1 cellular context compared by ENCODE assay signal in the genomic region with DNA sequence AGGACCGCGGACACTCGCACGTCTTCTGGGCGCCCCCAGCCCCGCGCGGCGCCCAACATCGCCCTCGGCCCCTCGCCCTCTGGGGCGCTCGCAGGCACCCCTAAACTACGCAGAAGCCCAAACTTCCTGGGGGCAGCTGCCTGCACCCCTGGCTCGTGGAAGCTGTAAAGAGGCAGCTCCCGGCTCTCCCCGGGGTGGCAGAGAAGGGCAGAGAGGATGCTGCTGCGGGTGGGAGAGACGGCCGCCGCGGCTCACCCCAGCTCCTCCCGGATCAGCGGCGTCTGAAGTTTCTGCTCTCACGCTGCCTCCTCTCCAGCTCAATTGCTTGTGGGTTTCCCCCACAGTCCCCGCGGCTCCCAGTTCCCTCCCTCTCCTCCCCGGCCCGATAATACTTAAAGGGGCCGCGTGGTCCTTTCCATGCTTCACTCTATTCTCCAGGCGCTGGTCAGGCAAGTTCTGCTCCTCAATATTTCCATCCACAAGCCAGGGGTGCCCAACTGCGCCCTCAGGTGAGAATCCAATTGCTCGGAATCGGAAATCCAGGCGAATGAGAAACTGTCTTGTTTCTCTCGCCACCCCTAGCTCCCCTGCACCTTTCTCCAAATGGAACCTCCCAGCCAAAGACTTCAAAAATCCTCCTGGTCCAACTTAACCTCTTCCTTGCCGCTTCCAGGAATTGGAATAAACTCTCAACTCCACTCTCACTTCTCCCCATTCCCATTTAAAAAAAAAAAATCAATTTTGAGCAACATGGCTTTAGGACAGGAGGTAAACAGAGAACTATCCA.
TF ChIP-seq lines count a peak whose summit lies in the region.

No MANE protein-coding gene starts in this region.

TF ChIP-seq in HepG2, 621 proteins besides CTCF, POLR2A, EP300 and RAD21 (continued from another document and continues in another):
- no peak for TF ChIP-seq MBNL3 (CRISPR knock-in tag; conservative IDR thresholded peaks at IDR 0.05)
- no peak for TF ChIP-seq SYNCRIP (IDR thresholded peaks at IDR 0.05; ENCODE audit: insufficient read depth, low read depth, low read length)
- TF ChIP-seq ZSCAN31 (CRISPR knock-in tag; IDR thresholded peaks at IDR 0.05; ENCODE audit: low read depth) = no peak
- TF ChIP-seq MED13 (CRISPR knock-in tag; IDR thresholded peaks at IDR 0.05) = 0 out of 2 replicates have a peak, but pooled peaks have one; percentile 8
- TF ChIP-seq, protein P1, sequence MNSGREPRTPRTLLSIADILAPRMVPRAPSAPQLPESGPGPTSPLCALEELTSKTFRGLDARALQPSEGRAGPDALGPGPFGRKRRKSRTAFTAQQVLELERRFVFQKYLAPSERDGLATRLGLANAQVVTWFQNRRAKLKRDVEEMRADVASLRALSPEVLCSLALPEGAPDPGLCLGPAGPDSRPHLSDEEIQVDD (CRISPR knock-in tag; IDR thresholded peaks at IDR 0.05; ENCODE audit: borderline replicate concordance) = no peak
- TF ChIP-seq ZMYM2 (CRISPR knock-in tag; IDR thresholded peaks at IDR 0.05) = no peak
- no peak for TF ChIP-seq TAF15 (IDR thresholded peaks at IDR 0.05; ENCODE audit: low read depth, low read length, poor library complexity, severe bottlenecking)
- TF ChIP-seq, protein P2, sequence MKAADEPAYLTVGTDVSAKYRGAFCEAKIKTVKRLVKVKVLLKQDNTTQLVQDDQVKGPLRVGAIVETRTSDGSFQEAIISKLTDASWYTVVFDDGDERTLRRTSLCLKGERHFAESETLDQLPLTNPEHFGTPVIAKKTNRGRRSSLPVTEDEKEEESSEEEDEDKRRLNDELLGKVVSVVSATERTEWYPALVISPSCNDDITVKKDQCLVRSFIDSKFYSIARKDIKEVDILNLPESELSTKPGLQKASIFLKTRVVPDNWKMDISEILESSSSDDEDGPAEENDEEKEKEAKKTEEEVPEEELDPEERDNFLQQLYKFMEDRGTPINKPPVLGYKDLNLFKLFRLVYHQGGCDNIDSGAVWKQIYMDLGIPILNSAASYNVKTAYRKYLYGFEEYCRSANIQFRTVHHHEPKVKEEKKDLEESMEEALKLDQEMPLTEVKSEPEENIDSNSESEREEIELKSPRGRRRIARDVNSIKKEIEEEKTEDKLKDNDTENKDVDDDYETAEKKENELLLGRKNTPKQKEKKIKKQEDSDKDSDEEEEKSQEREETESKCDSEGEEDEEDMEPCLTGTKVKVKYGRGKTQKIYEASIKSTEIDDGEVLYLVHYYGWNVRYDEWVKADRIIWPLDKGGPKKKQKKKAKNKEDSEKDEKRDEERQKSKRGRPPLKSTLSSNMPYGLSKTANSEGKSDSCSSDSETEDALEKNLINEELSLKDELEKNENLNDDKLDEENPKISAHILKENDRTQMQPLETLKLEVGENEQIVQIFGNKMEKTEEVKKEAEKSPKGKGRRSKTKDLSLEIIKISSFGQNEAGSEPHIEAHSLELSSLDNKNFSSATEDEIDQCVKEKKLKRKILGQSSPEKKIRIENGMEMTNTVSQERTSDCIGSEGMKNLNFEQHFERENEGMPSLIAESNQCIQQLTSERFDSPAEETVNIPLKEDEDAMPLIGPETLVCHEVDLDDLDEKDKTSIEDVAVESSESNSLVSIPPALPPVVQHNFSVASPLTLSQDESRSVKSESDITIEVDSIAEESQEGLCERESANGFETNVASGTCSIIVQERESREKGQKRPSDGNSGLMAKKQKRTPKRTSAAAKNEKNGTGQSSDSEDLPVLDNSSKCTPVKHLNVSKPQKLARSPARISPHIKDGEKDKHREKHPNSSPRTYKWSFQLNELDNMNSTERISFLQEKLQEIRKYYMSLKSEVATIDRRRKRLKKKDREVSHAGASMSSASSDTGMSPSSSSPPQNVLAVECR (CRISPR knock-in tag; IDR thresholded peaks at IDR 0.05; ENCODE audit: borderline replicate concordance) = peak; percentile 70; the same call in 1 of the 2 replicates
- TF ChIP-seq ZBTB3 (CRISPR knock-in tag; IDR thresholded peaks at IDR 0.05; ENCODE audit: borderline replicate concordance, low read depth) = no peak
- no peak; the same call in 1 of the 2 replicates for TF ChIP-seq JUN (CRISPR knock-in tag; IDR thresholded peaks at IDR 0.05)
- TF ChIP-seq RBFOX2 (IDR thresholded peaks at IDR 0.05; ENCODE audit: low read depth, low read length) = peak; percentile 90
- no peak for TF ChIP-seq CAMTA2 (CRISPR knock-in tag; IDR thresholded peaks at IDR 0.05; ENCODE audit: borderline replicate concordance)
- no peak for TF ChIP-seq ZNF549 (CRISPR knock-in tag; IDR thresholded peaks at IDR 0.05)
- peak; percentile 10; the same call in 1 of the 2 replicates for TF ChIP-seq ZNF563 (CRISPR knock-in tag; IDR thresholded peaks at IDR 0.05)
- TF ChIP-seq ZNF7 (CRISPR knock-in tag; IDR thresholded peaks at IDR 0.05) = no peak
- no peak for TF ChIP-seq EEA1 (CRISPR knock-in tag; IDR thresholded peaks at IDR 0.05; ENCODE audit: borderline replicate concordance)
- peak; percentile 43 for TF ChIP-seq ISL2 (CRISPR knock-in tag; IDR thresholded peaks at IDR 0.05)
- TF ChIP-seq ZNF224 (CRISPR knock-in tag; IDR thresholded peaks at IDR 0.05) = no peak
- TF ChIP-seq SP4 (CRISPR knock-in tag; IDR thresholded peaks at IDR 0.05) = no peak; the same call in 1 of the 2 replicates
- TF ChIP-seq, protein P3, sequence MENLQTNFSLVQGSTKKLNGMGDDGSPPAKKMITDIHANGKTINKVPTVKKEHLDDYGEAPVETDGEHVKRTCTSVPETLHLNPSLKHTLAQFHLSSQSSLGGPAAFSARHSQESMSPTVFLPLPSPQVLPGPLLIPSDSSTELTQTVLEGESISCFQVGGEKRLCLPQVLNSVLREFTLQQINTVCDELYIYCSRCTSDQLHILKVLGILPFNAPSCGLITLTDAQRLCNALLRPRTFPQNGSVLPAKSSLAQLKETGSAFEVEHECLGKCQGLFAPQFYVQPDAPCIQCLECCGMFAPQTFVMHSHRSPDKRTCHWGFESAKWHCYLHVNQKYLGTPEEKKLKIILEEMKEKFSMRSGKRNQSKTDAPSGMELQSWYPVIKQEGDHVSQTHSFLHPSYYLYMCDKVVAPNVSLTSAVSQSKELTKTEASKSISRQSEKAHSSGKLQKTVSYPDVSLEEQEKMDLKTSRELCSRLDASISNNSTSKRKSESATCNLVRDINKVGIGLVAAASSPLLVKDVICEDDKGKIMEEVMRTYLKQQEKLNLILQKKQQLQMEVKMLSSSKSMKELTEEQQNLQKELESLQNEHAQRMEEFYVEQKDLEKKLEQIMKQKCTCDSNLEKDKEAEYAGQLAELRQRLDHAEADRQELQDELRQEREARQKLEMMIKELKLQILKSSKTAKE (CRISPR knock-in tag; IDR thresholded peaks at IDR 0.05; ENCODE audit: borderline replicate concordance) = no peak
- TF ChIP-seq, protein P4, sequence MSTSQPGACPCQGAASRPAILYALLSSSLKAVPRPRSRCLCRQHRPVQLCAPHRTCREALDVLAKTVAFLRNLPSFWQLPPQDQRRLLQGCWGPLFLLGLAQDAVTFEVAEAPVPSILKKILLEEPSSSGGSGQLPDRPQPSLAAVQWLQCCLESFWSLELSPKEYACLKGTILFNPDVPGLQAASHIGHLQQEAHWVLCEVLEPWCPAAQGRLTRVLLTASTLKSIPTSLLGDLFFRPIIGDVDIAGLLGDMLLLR (CRISPR knock-in tag; IDR thresholded peaks at IDR 0.05) = no peak
- no peak for TF ChIP-seq MIXL1 (CRISPR knock-in tag; IDR thresholded peaks at IDR 0.05)
- peak; percentile 29; the same call in 1 of the 2 replicates for TF ChIP-seq MIER3 (CRISPR knock-in tag; IDR thresholded peaks at IDR 0.05; ENCODE audit: borderline replicate concordance)
- no peak for TF ChIP-seq ZNF703 (CRISPR knock-in tag; IDR thresholded peaks at IDR 0.05; ENCODE audit: borderline replicate concordance)
- peak; percentile 78 for TF ChIP-seq PHF21A (CRISPR knock-in tag; IDR thresholded peaks at IDR 0.05)
- TF ChIP-seq ZNF350 (CRISPR knock-in tag; IDR thresholded peaks at IDR 0.05; ENCODE audit: borderline replicate concordance, low read depth) = peak; percentile 82
- TF ChIP-seq, protein P5, sequence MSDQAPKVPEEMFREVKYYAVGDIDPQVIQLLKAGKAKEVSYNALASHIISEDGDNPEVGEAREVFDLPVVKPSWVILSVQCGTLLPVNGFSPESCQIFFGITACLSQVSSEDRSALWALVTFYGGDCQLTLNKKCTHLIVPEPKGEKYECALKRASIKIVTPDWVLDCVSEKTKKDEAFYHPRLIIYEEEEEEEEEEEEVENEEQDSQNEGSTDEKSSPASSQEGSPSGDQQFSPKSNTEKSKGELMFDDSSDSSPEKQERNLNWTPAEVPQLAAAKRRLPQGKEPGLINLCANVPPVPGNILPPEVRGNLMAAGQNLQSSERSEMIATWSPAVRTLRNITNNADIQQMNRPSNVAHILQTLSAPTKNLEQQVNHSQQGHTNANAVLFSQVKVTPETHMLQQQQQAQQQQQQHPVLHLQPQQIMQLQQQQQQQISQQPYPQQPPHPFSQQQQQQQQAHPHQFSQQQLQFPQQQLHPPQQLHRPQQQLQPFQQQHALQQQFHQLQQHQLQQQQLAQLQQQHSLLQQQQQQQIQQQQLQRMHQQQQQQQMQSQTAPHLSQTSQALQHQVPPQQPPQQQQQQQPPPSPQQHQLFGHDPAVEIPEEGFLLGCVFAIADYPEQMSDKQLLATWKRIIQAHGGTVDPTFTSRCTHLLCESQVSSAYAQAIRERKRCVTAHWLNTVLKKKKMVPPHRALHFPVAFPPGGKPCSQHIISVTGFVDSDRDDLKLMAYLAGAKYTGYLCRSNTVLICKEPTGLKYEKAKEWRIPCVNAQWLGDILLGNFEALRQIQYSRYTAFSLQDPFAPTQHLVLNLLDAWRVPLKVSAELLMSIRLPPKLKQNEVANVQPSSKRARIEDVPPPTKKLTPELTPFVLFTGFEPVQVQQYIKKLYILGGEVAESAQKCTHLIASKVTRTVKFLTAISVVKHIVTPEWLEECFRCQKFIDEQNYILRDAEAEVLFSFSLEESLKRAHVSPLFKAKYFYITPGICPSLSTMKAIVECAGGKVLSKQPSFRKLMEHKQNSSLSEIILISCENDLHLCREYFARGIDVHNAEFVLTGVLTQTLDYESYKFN (CRISPR knock-in tag; conservative IDR thresholded peaks at IDR 0.05) = 0 out of 2 replicates have a peak, but pooled peaks have one; percentile 12
- TF ChIP-seq ZNF251 (CRISPR knock-in tag; IDR thresholded peaks at IDR 0.05) = no peak
- no peak for TF ChIP-seq ZBTB21 (CRISPR knock-in tag; IDR thresholded peaks at IDR 0.05)
- TF ChIP-seq, protein P6, sequence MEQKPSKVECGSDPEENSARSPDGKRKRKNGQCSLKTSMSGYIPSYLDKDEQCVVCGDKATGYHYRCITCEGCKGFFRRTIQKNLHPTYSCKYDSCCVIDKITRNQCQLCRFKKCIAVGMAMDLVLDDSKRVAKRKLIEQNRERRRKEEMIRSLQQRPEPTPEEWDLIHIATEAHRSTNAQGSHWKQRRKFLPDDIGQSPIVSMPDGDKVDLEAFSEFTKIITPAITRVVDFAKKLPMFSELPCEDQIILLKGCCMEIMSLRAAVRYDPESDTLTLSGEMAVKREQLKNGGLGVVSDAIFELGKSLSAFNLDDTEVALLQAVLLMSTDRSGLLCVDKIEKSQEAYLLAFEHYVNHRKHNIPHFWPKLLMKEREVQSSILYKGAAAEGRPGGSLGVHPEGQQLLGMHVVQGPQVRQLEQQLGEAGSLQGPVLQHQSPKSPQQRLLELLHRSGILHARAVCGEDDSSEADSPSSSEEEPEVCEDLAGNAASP (CRISPR knock-in tag; IDR thresholded peaks at IDR 0.05; ENCODE audit: borderline replicate concordance) = 0 out of 2 replicates have a peak, but pooled peaks have one; percentile 20
- no peak for TF ChIP-seq STAT5B (CRISPR knock-in tag; IDR thresholded peaks at IDR 0.05)
- no peak for TF ChIP-seq ZNF296 (CRISPR knock-in tag; conservative IDR thresholded peaks at IDR 0.05)
- TF ChIP-seq, protein P7, sequence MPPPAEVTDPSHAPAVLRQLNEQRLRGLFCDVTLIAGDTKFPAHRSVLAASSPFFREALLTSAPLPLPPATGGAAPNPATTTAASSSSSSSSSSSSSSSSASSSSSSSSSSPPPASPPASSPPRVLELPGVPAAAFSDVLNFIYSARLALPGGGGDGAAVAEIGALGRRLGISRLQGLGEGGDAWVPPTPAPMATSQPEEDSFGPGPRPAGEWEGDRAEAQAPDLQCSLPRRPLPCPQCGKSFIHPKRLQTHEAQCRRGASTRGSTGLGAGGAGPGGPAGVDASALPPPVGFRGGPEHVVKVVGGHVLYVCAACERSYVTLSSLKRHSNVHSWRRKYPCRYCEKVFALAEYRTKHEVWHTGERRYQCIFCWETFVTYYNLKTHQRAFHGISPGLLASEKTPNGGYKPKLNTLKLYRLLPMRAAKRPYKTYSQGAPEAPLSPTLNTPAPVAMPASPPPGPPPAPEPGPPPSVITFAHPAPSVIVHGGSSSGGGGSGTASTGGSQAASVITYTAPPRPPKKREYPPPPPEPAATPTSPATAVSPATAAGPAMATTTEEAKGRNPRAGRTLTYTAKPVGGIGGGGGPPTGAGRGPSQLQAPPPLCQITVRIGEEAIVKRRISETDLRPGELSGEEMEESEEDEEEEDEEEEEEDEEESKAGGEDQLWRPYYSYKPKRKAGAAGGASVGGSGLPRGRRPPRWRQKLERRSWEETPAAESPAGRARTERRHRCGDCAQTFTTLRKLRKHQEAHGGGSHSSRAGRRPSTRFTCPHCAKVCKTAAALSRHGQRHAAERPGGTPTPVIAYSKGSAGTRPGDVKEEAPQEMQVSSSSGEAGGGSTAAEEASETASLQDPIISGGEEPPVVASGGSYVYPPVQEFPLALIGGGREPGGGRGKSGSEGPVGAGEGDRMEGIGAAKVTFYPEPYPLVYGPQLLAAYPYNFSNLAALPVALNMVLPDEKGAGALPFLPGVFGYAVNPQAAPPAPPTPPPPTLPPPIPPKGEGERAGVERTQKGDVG (CRISPR knock-in tag; IDR thresholded peaks at IDR 0.05; ENCODE audit: borderline replicate concordance) = no peak
- no peak for TF ChIP-seq NCOA5 (CRISPR knock-in tag; IDR thresholded peaks at IDR 0.05)
- TF ChIP-seq HOXA7 (CRISPR knock-in tag; IDR thresholded peaks at IDR 0.05) = no peak
- peak; percentile 77; the same call in 1 of the 2 replicates for TF ChIP-seq ZNF792 (CRISPR knock-in tag; IDR thresholded peaks at IDR 0.05)
- peak; percentile 26; the same call in 1 of the 2 replicates for TF ChIP-seq REL (CRISPR knock-in tag; conservative IDR thresholded peaks at IDR 0.05)
- TF ChIP-seq TBL1XR1 (IDR thresholded peaks at IDR 0.05; ENCODE audit: borderline replicate concordance, low read length, partially characterized antibody) = peak; percentile 62
- no peak for TF ChIP-seq ZNF564 (CRISPR knock-in tag; IDR thresholded peaks at IDR 0.05)
